ENCODE assay signal across 8 cellular contexts in genomic region chr20:31547720-31548298, GRCh38. TPM values are rescaled to one million over a fixed set of nuclear protein-coding genes. Genes with fewer than 3 reads are reported as not detected.
DNase-seq lines count a peak whose midpoint lies in the region; ATAC-seq and TF ChIP-seq lines count a peak whose summit lies in the region.

No MANE protein-coding gene starts in this region.

- peaks cover 35% of the 10 kb centered on the region for H3K36me3 ChIP-seq in A673 (ENCODE audit: insufficient read depth, low read length, poor library complexity, severe bottlenecking)
- peaks cover 7% of the 10 kb centered on the region for H3K36me3 ChIP-seq in mucosa of stomach (ENCODE audit: control insufficient read depth, insufficient read depth, low read length)

- POLR2A ChIA-PET in A673 (lab: Charles Lee; ENCODE audit: low non-redundant PET), result no interaction called here

- H3K4me1 Mint-ChIP-seq in IgD-negative memory B cell, result peaks cover 6 to 19% (median 7%) of the 10 kb centered on the region in 3 donors
- peaks cover 40% of the 10 kb centered on the region for H3K4me1 Mint-ChIP-seq in chondrocyte (ENCODE audit: low read depth)

- H3K36me3 Mint-ChIP-seq in IgD-negative memory B cell (peaks cover 5% of the 10 kb centered on the region), chondrocyte (ENCODE audit: low read depth) (peaks cover 51% of the 10 kb centered on the region)

- H3K4me1 ChIP-seq in A673 (ENCODE audit: insufficient read depth, low read length, poor library complexity, severe bottlenecking), result peaks cover 4% of the 10 kb centered on the region
- H3K4me1 ChIP-seq in mucosa of stomach (ENCODE audit: control insufficient read depth, insufficient read depth, low read length), result peaks cover 13% of the 10 kb centered on the region

- H3K27me3 ChIP-seq in A673 (replicated peaks; ENCODE audit: insufficient read depth, low read depth, low read length, poor library complexity) (no peaks in the 10 kb centered on the region), mucosa of stomach (ENCODE audit: control insufficient read depth, insufficient read depth, low read length) (no peaks in the 10 kb centered on the region)

- ATAC-seq in GM18870 (IDR thresholded peaks at IDR 0.05; ENCODE audit: unreplicated experiment), result no peak

- H3K27ac ChIP-seq in A673 (ENCODE audit: low read depth, low read length, poor library complexity, severe bottlenecking), result peak overlapping the region; percentile 91

- CTCF ChIA-PET in A673 (lab: Charles Lee), result interaction anchor here (0.6 kb wide), 2 partner anchors 10 to 252 kb away, joined by 5 to 12 read pairs; no protein-coding TSS in a partner anchor

- H3K27me3 Mint-ChIP-seq in IgD-negative memory B cell (no peaks in the 10 kb centered on the region), chondrocyte (ENCODE audit: low read depth) (no peaks in the 10 kb centered on the region)

- no peaks in the 10 kb centered on the region for H3K9me3 Mint-ChIP-seq in IgD-negative memory B cell
- no peaks in the 10 kb centered on the region for H3K9me3 Mint-ChIP-seq in chondrocyte (ENCODE audit: low read depth)

- H3K27ac Mint-ChIP-seq in IgD-negative memory B cell (peak overlapping the region; percentile 95 to 98 (median 97)), chondrocyte (ENCODE audit: unreplicated experiment) (peak overlapping the region; percentile 100)

- TSS peak; percentile 73 for BruUV-seq in A673 (replicated peaks; lab: Mats Ljungman, UMichigan)

- DNase-seq in A673 (ENCODE audit: low spot score) (no peak), chondrocyte (ENCODE audit: low spot score) (no peak), EL (no peak), DMS53 treated with DMSO at 0.1 percent for 48 hours (lab: John Stamatoyannopoulos, UW; ENCODE audit: unreplicated experiment) (no peak), hippocampal formation (lab: John Stamatoyannopoulos, UW) (no peak)

- intact Hi-C loops in A673 (cut with micrococcal nuclease; ENCODE audit: unreplicated experiment), result no loop called here

- TF ChIP-seq CTCF in A673 (conservative IDR thresholded peaks at IDR 0.05; ENCODE audit: low read depth, low read length), result no peak
- TF ChIP-seq CTCF in chondrocyte (IDR thresholded peaks at IDR 0.05), result no peak

- H3K9ac ChIP-seq in mucosa of stomach (ENCODE audit: low read length), result peak overlapping the region; percentile 37

- H3K9me3 ChIP-seq in A673 (ENCODE audit: low read depth, low read length, poor library complexity, severe bottlenecking) (no peaks in the 10 kb centered on the region), mucosa of stomach (ENCODE audit: control insufficient read depth, low read length) (no peaks in the 10 kb centered on the region)

- H3K4me3 Mint-ChIP-seq in IgD-negative memory B cell (peak overlapping the region; percentile 94 to 98 (median 96)), chondrocyte (ENCODE audit: unreplicated experiment) (peak overlapping the region; percentile 83)

- H3K4me3 ChIP-seq in A673 (ENCODE audit: low read depth, low read length, poor library complexity, severe bottlenecking) (peak overlapping the region; percentile 60), mucosa of stomach (ENCODE audit: low read length) (peak overlapping the region; percentile 38)

RNA-seq across cellular contexts. Expression of gene HM13, which starts 33.6 kb away (rescaled TPM):
- total RNA-seq in A673 (2021), result 182 and 196 TPM in 2 replicates
- 109 TPM for polyA plus RNA-seq in IgD-negative memory B cell
- total RNA-seq in chondrocyte, result 228 to 277 TPM (median 269 TPM) in 3 replicates

RNA-seq across cellular contexts. Expression of gene ID1, which starts 57.3 kb away (rescaled TPM):
- 24.6 and 39.3 TPM in 2 replicates for total RNA-seq in A673 (2021)
- 2.2 TPM for polyA plus RNA-seq in IgD-negative memory B cell
- total RNA-seq in chondrocyte, result 7.7 to 73.7 TPM (median 9.0 TPM) in 3 replicates
